8 cellular contexts compared by ENCODE assay signal in genomic region chr22:38353142-38353629, GRCh38. TPM values are rescaled to one million over a fixed set of nuclear protein-coding genes. Genes with fewer than 3 reads are reported as not detected.
DNase-seq lines count a peak whose midpoint lies in the region; ATAC-seq and TF ChIP-seq lines count a peak whose summit lies in the region.

No MANE protein-coding gene starts in this region.

- DNase-seq in NCI-H2029 (lab: John Stamatoyannopoulos, UW) (peak; percentile 33), NCI-H2029 treated with DMSO at 0.1 percent for 48 hours (lab: John Stamatoyannopoulos, UW) (no peak), MG63 (peak; percentile 51), chondrocyte (ENCODE audit: low spot score) (peak; percentile 89), lower lobe of right lung (peak; percentile 83)
- peak; percentile 77 for DNase-seq in activated CD4-positive, alpha-beta T cell treated with anti-CD3 and anti-CD28 coated beads for 48 hours
- DNase-seq in stimulated activated CD8-positive, alpha-beta memory T cell treated with anti-CD3 and anti-CD28 coated beads, Interleukin-12 subunit alpha, Interleukin-12 subunit beta, amount 100 ng/mL, for 24 hours (ENCODE audit: extremely low read depth) = peak; percentile 16

- peak; percentile 99 for TF ChIP-seq CTCF in chondrocyte (IDR thresholded peaks at IDR 0.05)
- peak; percentile 99 for TF ChIP-seq CTCF in lower lobe of right lung (IDR thresholded peaks at IDR 0.05)

- no peaks in the 10 kb centered on the region for H3K4me1 Mint-ChIP-seq in chondrocyte (ENCODE audit: low read depth)

- no peaks in the 10 kb centered on the region for H3K36me3 Mint-ChIP-seq in chondrocyte (ENCODE audit: low read depth)

- intact Hi-C loops in lower lobe of right lung (cut with DNase I) = no loop called here

- no peaks in the 10 kb centered on the region for H3K9me3 ChIP-seq in MG63
- H3K9me3 ChIP-seq in lower lobe of right lung = no peaks in the 10 kb centered on the region

- H3K27ac ChIP-seq in lower lobe of right lung = no peak overlapping the region

- H3K36me3 ChIP-seq in MG63 (no peaks in the 10 kb centered on the region), lower lobe of right lung (peaks cover 4% of the 10 kb centered on the region)

- no peaks in the 10 kb centered on the region for H3K9me3 Mint-ChIP-seq in chondrocyte (ENCODE audit: low read depth)

- peaks cover 7% of the 10 kb centered on the region for H3K4me1 ChIP-seq in lower lobe of right lung

- no peak overlapping the region for H3K27ac Mint-ChIP-seq in chondrocyte (ENCODE audit: unreplicated experiment)

- H3K27me3 ChIP-seq in MG63 (no peaks in the 10 kb centered on the region), lower lobe of right lung (ENCODE audit: low read depth) (no peaks in the 10 kb centered on the region)

- H3K4me3 ChIP-seq in MG63 = no peak overlapping the region
- no peak overlapping the region for H3K4me3 ChIP-seq in lower lobe of right lung

- H3K4me3 Mint-ChIP-seq in chondrocyte (ENCODE audit: unreplicated experiment) = no peak overlapping the region

- no peaks in the 10 kb centered on the region for H3K27me3 Mint-ChIP-seq in chondrocyte (ENCODE audit: low read depth)

- ATAC-seq in lower lobe of right lung = peak; percentile 89 to 94
- ATAC-seq in HG03159 (IDR thresholded peaks at IDR 0.05; ENCODE audit: unreplicated experiment) = no peak

RNA-seq across cellular contexts. Expression of gene CSNK1E, which starts 36.0 kb away (rescaled TPM):
- total RNA-seq in MG63 (2014; rRNA removed; shearing (Covaris generic); ENCODE audit: low replicate concordance) = 54.5 and 75.0 TPM in 2 replicates
- total RNA-seq in chondrocyte (126 to 132 TPM (median 129 TPM) in 3 replicates), lower lobe of right lung (126 TPM)
